Comparison of ENCODE assay signal across 1 cellular context in the genomic region with DNA sequence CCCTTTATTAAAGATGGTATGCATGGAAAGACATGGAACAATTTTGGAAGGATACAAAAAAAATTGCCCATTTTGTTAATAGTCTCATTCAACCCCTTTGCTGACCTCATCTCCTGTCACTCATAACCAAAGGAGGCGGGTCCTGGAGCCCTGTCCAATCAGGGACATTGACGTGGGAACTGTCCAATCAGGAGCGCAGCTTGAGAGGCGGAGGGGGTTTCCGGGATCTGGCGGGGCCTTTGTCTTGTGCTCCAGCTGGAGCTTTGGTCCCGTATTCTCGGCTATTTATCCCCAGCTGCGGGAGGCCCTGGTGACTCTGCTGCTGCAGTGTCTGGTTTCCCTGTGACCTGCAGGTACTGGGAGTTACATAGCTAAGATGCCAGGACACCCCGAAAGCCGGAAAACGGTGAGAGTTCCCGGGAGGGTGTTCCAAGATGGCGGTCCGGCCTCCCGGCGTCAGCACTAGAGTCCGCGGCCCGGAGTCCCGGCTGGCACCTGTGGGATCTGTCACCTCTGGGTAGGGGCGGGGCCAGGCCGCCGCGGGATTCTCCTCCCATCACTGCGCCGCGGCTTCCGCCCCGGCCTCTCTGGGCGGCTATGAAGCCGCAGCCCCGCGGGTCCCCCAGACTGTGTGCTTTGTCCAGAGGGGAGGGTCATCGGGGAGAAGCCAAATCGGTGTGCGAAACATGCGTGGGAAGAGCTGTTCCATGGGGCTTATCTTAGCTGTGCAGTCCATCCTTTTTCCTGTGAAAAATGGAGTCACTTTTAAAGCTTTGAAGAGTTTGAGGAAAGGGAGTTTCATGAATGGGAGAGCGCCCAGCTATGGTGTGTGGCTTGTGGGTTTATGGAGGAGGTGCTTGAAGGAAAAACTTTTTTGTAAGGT.
TF ChIP-seq lines count a peak whose summit lies in the region.

TSS of gene ZNF678 (plus strand) at position 238 of the 883 bp plus-strand sequence. CDS start 87,436 bp downstream, outside the sequence.

TF ChIP-seq in K562, 482 proteins besides CTCF, POLR2A, EP300 and RAD21 (continued from another document and continues in another):
- TF ChIP-seq, protein P1, sequence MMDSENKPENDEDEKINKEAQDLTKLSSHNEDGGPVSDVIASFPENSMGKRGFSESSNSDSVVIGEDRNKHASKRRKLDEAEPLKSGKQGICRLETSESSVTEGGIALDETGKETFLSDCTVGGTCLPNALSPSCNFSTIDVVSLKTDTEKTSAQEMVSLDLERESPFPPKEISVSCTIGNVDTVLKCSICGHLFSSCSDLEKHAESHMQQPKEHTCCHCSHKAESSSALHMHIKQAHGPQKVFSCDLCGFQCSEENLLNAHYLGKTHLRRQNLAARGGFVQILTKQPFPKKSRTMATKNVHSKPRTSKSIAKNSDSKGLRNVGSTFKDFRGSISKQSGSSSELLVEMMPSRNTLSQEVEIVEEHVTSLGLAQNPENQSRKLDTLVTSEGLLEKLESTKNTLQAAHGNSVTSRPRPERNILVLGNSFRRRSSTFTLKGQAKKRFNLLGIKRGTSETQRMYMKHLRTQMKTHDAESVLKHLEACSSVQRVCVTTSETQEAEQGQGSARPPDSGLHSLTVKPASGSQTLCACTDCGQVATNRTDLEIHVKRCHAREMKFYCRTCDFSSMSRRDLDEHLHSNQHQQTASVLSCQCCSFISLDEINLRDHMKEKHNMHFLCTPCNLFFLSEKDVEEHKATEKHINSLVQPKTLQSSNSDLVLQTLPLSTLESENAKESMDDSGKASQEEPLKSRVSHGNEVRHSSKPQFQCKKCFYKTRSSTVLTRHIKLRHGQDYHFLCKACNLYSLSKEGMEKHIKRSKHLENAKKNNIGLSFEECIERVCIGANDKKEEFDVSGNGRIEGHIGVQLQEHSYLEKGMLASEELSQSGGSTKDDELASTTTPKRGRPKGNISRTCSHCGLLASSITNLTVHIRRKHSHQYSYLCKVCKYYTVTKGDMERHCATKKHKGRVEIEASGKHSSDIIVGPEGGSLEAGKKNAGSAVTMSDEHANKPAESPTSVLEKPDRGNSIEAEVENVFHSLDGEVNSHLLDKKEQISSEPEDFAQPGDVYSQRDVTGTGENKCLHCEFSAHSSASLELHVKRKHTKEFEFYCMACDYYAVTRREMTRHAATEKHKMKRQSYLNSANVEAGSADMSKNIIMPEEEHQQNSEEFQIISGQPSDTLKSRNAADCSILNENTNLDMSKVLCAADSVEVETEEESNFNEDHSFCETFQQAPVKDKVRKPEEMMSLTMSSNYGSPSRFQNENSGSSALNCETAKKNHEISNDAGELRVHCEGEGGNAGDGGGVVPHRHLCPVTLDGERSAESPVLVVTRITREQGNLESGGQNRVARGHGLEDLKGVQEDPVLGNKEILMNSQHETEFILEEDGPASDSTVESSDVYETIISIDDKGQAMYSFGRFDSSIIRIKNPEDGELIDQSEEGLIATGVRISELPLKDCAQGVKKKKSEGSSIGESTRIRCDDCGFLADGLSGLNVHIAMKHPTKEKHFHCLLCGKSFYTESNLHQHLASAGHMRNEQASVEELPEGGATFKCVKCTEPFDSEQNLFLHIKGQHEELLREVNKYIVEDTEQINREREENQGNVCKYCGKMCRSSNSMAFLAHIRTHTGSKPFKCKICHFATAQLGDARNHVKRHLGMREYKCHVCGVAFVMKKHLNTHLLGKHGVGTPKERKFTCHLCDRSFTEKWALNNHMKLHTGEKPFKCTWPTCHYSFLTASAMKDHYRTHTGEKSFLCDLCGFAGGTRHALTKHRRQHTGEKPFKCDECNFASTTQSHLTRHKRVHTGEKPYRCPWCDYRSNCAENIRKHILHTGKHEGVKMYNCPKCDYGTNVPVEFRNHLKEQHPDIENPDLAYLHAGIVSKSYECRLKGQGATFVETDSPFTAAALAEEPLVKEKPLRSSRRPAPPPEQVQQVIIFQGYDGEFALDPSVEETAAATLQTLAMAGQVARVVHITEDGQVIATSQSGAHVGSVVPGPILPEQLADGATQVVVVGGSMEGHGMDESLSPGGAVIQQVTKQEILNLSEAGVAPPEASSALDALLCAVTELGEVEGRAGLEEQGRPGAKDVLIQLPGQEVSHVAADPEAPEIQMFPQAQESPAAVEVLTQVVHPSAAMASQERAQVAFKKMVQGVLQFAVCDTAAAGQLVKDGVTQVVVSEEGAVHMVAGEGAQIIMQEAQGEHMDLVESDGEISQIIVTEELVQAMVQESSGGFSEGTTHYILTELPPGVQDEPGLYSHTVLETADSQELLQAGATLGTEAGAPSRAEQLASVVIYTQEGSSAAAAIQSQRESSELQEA (IDR thresholded peaks at IDR 0.05; ENCODE audit: low read depth) = no peak
- peak; percentile 93 for TF ChIP-seq PHF20 (IDR thresholded peaks at IDR 0.05; ENCODE audit: partially characterized antibody)
- TF ChIP-seq DIDO1 (tag; IDR thresholded peaks at IDR 0.05; ENCODE audit: low read depth) = no peak
- TF ChIP-seq RBM15 (IDR thresholded peaks at IDR 0.05; ENCODE audit: insufficient read depth, low read length) = no peak
- no peak for TF ChIP-seq MCM2 (IDR thresholded peaks at IDR 0.05; ENCODE audit: low read depth)
- no peak for TF ChIP-seq KDM2B (CRISPR knock-in tag; IDR thresholded peaks at IDR 0.05)
- TF ChIP-seq ARHGAP35 (IDR thresholded peaks at IDR 0.05; ENCODE audit: partially characterized antibody) = no peak
- TF ChIP-seq, protein P2, sequence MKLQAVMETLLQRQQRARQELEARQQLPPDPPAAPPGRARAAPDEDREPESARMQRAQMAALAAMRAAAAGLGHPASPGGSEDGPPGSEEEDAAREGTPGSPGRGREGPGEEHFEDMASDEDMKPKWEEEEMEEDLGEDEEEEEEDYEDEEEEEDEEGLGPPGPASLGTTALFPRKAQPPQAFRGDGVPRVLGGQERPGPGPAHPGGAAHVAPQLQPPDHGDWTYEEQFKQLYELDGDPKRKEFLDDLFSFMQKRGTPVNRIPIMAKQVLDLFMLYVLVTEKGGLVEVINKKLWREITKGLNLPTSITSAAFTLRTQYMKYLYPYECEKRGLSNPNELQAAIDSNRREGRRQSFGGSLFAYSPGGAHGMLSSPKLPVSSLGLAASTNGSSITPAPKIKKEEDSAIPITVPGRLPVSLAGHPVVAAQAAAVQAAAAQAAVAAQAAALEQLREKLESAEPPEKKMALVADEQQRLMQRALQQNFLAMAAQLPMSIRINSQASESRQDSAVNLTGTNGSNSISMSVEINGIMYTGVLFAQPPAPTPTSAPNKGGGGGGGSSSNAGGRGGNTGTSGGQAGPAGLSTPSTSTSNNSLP (IDR thresholded peaks at IDR 0.05; ENCODE audit: borderline replicate concordance, low read depth, low read length) = 0 out of 2 replicates have a peak, but pooled peaks have one; percentile 63
- TF ChIP-seq ZNF444 (CRISPR knock-in tag; IDR thresholded peaks at IDR 0.05) = no peak
- TF ChIP-seq HDGF (IDR thresholded peaks at IDR 0.05) = 0 out of 2 replicates have a peak, but pooled peaks have one; percentile 24
- TF ChIP-seq ZNF57 (CRISPR knock-in tag; IDR thresholded peaks at IDR 0.05) = no peak
- TF ChIP-seq ASH1L (IDR thresholded peaks at IDR 0.05; ENCODE audit: borderline replicate concordance, low read depth, partially characterized antibody) = peak; percentile 94
- peak; percentile 66; the same call in 1 of the 2 replicates for TF ChIP-seq GATAD2A (IDR thresholded peaks at IDR 0.05)
- TF ChIP-seq STAT5B (CRISPR knock-in tag; IDR thresholded peaks at IDR 0.05) = no peak
- TF ChIP-seq FOS (IDR thresholded peaks at IDR 0.05; ENCODE audit: extremely low read depth, insufficient read length) = peak; percentile 95
- no peak for TF ChIP-seq GABPB2 (CRISPR knock-in tag; conservative IDR thresholded peaks at IDR 0.05)
- no peak for TF ChIP-seq MCM7 (IDR thresholded peaks at IDR 0.05)
- TF ChIP-seq ATF7 (IDR thresholded peaks at IDR 0.05) = peak; percentile 95
- TF ChIP-seq NBN (IDR thresholded peaks at IDR 0.05; ENCODE audit: low read depth) = peak; percentile 67; the same call in 1 of the 2 replicates
- no peak for TF ChIP-seq PURB (CRISPR knock-in tag; IDR thresholded peaks at IDR 0.05; ENCODE audit: low read depth)
- TF ChIP-seq ZNF551 (CRISPR knock-in tag; IDR thresholded peaks at IDR 0.05) = no peak
- no peak for TF ChIP-seq ZNF830 (CRISPR knock-in tag; IDR thresholded peaks at IDR 0.05)
- no peak for TF ChIP-seq CSDE1 (IDR thresholded peaks at IDR 0.05)
- TF ChIP-seq ZNF324 (CRISPR knock-in tag; IDR thresholded peaks at IDR 0.05) = no peak
- no peak for TF ChIP-seq U2AF1 (optimal IDR thresholded peaks at IDR 0.05; ENCODE audit: low read depth, low read length)
- no peak for TF ChIP-seq WHSC1 (IDR thresholded peaks at IDR 0.05; ENCODE audit: low read length)
- 0 out of 2 replicates have a peak, but pooled peaks have one; percentile 22 for TF ChIP-seq CBX5 (IDR thresholded peaks at IDR 0.05; ENCODE audit: borderline replicate concordance, low read depth)
- no peak for TF ChIP-seq ZNF316 (IDR thresholded peaks at IDR 0.05)
- no peak for TF ChIP-seq ZFP30 (CRISPR knock-in tag; IDR thresholded peaks at IDR 0.05; ENCODE audit: borderline replicate concordance)
- TF ChIP-seq POLR2B (IDR thresholded peaks at IDR 0.05; ENCODE audit: low read depth, partially characterized antibody) = peak; percentile 77
- TF ChIP-seq, protein P3, sequence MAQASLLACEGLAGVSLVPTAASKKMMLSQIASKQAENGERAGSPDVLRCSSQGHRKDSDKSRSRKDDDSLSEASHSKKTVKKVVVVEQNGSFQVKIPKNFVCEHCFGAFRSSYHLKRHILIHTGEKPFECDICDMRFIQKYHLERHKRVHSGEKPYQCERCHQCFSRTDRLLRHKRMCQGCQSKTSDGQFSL (CRISPR knock-in tag; IDR thresholded peaks at IDR 0.05) = no peak
- TF ChIP-seq, protein P3 (tag; IDR thresholded peaks at IDR 0.05) = no peak
- no peak for TF ChIP-seq ETV6 (IDR thresholded peaks at IDR 0.05; ENCODE audit: borderline replicate concordance in 1 of 2, low read depth in 2 of 2, low read length in 1 of 2)
- TF ChIP-seq ETV6 (CRISPR knock-in tag; IDR thresholded peaks at IDR 0.05; ENCODE audit: borderline replicate concordance) = no peak
- peak; percentile 90 for TF ChIP-seq MBD2 (IDR thresholded peaks at IDR 0.05; ENCODE audit: borderline replicate concordance, low read depth)
- peak; percentile 92 for TF ChIP-seq RBM25 (IDR thresholded peaks at IDR 0.05; ENCODE audit: low read depth, low read length, severe bottlenecking)
- TF ChIP-seq SNAPC5 (CRISPR knock-in tag; IDR thresholded peaks at IDR 0.05) = no peak
- TF ChIP-seq HLTF (IDR thresholded peaks at IDR 0.05) = peak; percentile 61; the same call in 1 of the 2 replicates
- TF ChIP-seq NR2C1 (IDR thresholded peaks at IDR 0.05) = peak; percentile 51
- peak; percentile 58 for TF ChIP-seq NR2C1 (tag; IDR thresholded peaks at IDR 0.05)
- no peak for TF ChIP-seq ZNF668 (CRISPR knock-in tag; IDR thresholded peaks at IDR 0.05)
- TF ChIP-seq XRCC3 (IDR thresholded peaks at IDR 0.05) = no peak
- TF ChIP-seq, protein P4, sequence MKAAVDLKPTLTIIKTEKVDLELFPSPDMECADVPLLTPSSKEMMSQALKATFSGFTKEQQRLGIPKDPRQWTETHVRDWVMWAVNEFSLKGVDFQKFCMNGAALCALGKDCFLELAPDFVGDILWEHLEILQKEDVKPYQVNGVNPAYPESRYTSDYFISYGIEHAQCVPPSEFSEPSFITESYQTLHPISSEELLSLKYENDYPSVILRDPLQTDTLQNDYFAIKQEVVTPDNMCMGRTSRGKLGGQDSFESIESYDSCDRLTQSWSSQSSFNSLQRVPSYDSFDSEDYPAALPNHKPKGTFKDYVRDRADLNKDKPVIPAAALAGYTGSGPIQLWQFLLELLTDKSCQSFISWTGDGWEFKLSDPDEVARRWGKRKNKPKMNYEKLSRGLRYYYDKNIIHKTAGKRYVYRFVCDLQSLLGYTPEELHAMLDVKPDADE (conservative IDR thresholded peaks at IDR 0.05; ENCODE audit: control insufficient read depth, low read depth, low read length) = peak; percentile 81
- TF ChIP-seq EZH2 (IDR thresholded peaks at IDR 0.05; ENCODE audit: borderline replicate concordance, low read depth, low read length) = no peak
- peak; percentile 97 for TF ChIP-seq EP400 (IDR thresholded peaks at IDR 0.05)
- no peak for TF ChIP-seq SRSF7 (optimal IDR thresholded peaks at IDR 0.05; ENCODE audit: low read depth, low read length)
- peak; percentile 41; the same call in 1 of the 2 replicates for TF ChIP-seq C11orf30 (IDR thresholded peaks at IDR 0.05; ENCODE audit: low read depth)
- no peak for TF ChIP-seq RBM34 (IDR thresholded peaks at IDR 0.05; ENCODE audit: borderline replicate concordance, insufficient read depth, low read length)
- TF ChIP-seq IRF1 (CRISPR knock-in tag; IDR thresholded peaks at IDR 0.05; ENCODE audit: borderline replicate concordance) = no peak
- TF ChIP-seq CHCHD3 (CRISPR knock-in tag; IDR thresholded peaks at IDR 0.05) = no peak
